In the genomic region with DNA sequence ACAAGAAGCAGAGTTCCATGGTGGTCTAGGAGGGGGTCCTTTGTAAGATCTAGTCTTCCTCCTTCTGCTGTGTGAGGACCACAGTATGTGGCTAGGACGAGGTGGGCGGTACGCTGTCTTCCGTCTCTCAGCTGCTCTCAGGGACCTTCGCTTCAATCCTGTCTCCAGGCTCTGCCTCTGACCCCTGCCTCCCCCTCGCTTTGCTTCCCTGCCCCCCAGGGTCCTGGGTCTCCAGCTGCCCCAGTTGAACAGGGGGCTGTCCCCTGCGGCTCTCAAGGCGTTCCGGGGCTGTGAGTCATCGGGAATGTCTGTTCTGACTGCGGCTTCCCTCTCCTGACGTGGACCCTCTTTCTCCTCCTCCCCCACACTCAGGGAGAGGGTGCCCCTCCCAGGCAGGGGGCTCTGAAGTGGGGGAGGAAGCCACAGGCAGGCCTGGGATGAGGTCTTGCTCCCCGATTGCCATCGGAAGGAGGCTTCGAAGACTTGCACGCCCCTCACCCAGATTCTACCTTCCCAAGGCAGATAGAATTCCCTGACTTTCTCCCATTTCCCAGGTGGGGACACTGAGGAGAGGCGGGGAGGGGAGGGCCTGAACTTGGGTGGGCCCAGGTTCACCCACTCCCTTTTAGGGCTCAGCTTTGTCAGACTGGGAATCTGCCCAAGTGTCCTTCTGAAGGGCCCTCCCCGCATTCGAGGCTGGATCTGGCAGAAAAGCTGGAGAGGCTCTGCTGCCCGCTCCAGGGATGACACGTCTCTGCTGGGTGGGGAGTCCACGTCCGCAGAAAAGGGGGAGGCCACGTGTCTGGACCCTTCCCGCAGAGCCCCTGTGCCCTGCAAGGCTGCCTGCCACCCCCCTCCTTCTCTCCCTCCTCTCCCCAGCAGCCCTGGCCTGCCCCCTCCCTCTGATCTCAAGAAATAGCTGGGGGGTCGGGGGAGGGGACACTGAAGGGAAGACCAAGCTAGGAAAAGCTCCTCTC, we compare ENCODE assay signal across 8 cellular contexts. TPM values are rescaled to one million over a fixed set of nuclear protein-coding genes. Genes with fewer than 3 reads are reported as not detected.
A peak's percentile ranks its signal among the peaks of the same experiment; 100 is the strongest.
DNase-seq lines count a peak whose midpoint lies in the region; ATAC-seq and TF ChIP-seq lines count a peak whose summit lies in the region.

No MANE protein-coding gene starts in this region.

- H3K36me3 ChIP-seq in SK-N-SH (replicated peaks in 1 of 2; ENCODE audit: control insufficient read depth in 1 of 2, insufficient read depth in 2 of 2, low read length in 1 of 2): no peaks in the 10 kb centered on the region

- no peaks in the 10 kb centered on the region for H3K27me3 ChIP-seq in SK-N-SH (ENCODE audit: insufficient read depth)
- H3K27me3 ChIP-seq in foreskin keratinocyte: peaks cover 6% of the 10 kb centered on the region

- no peaks in the 10 kb centered on the region for H4K20me1 ChIP-seq in SK-N-SH (ENCODE audit: insufficient read depth)

- ATAC-seq in foreskin keratinocyte (peak; percentile 71), GM21390 (IDR thresholded peaks at IDR 0.05; ENCODE audit: unreplicated experiment) (no peak), HG03457 (IDR thresholded peaks at IDR 0.05; ENCODE audit: unreplicated experiment) (no peak)

- H3K79me2 ChIP-seq in SK-N-SH (ENCODE audit: insufficient read depth): no peaks in the 10 kb centered on the region; the same call in 1 of the 2 replicates

- DNase-seq in Caki2 (ENCODE audit: low read depth) (peak; percentile 81), SK-N-SH (peak; percentile 75), foreskin keratinocyte (peak in 1 of 2 donors; percentile 57), posterior vena cava (ENCODE audit: low spot score) (peak; percentile 96), NCI-H524 treated with DMSO at 0.1 percent for 48 hours (lab: John Stamatoyannopoulos, UW) (no peak), NCI-H2171 treated with DMSO at 0.1 percent for 48 hours (lab: John Stamatoyannopoulos, UW) (no peak)

- TF ChIP-seq EP300 in SK-N-SH (IDR thresholded peaks at IDR 0.05; ENCODE audit: borderline replicate concordance in 1 of 2, low read depth in 1 of 2, low read length in 1 of 2): peak; percentile 74 to 98

- peak overlapping the region; percentile 93 for H3K4me2 ChIP-seq in SK-N-SH

- no peaks in the 10 kb centered on the region for H3K9me2 ChIP-seq in SK-N-SH

- in situ Hi-C loops in Caki2 (cut with HindIII; ENCODE audit: low pct_unique_long_range_greater_than_20kb, low sequenced_read_pairs): no loop called here

- H3K9me3 ChIP-seq in SK-N-SH: no peaks in the 10 kb centered on the region

- H3K4me1 ChIP-seq in SK-N-SH (ENCODE audit: control insufficient read depth in 1 of 2, insufficient read depth in 2 of 2, low read depth in 1 of 2, low read length in 1 of 2): peaks cover 60 to 62% of the 10 kb centered on the region in 2 experiments
- H3K4me1 ChIP-seq in foreskin keratinocyte: peaks cover 8% of the 10 kb centered on the region

- H3K27ac ChIP-seq in SK-N-SH (ENCODE audit: low read depth in 2 of 2, low read length in 1 of 2) (peak overlapping the region; percentile 97 to 100), foreskin keratinocyte (peak overlapping the region; percentile 44)

- peak overlapping the region; percentile 15 to 56; a peak in 3 of 4 replicates for H3K4me3 ChIP-seq in SK-N-SH (ENCODE audit: low read depth in 2 of 2, low read length in 1 of 2)

- TF ChIP-seq CTCF in SK-N-SH (IDR thresholded peaks at IDR 0.05) (no peak), foreskin keratinocyte (conservative IDR thresholded peaks at IDR 0.05) (no peak)

- CTCF ChIA-PET in SK-N-SH (lab: Yijun Ruan, JAX): interaction anchor here (0.6 to 25.6 kb wide), 7 partner anchors 9 to 1515 kb away, joined by 3 to 2150 read pairs (median 8); partner anchors contain the start of genes COL1A1, SGCA and TMEM92

- POLR2A ChIA-PET in SK-N-SH (lab: Yijun Ruan, JAX): interaction anchor here (0.7 to 1.3 kb wide), 5 partner anchors 8 to 79 kb away, joined by 3 to 6 read pairs (median 3); no protein-coding TSS in a partner anchor

- H3F3A ChIP-seq in SK-N-SH (replicated peaks; ENCODE audit: insufficient read depth): peaks cover 41% of the 10 kb centered on the region

- H3K9ac ChIP-seq in SK-N-SH: peak overlapping the region; percentile 97

- intact Hi-C loops in posterior vena cava (cut with DNase I): no loop called here

- no peak; the same call in 1 of the 2 replicates for TF ChIP-seq RAD21 in SK-N-SH (IDR thresholded peaks at IDR 0.05; ENCODE audit: low read length)

- no peak overlapping the region for H2AFZ ChIP-seq in SK-N-SH (ENCODE audit: low read depth)

- WGBS in SK-N-SH (ENCODE audit: low lambda C conversion rate): 10% methylated on average over 22 of the region's 26 CpGs

TF ChIP-seq in SK-N-SH, 30 proteins besides CTCF, POLR2A, EP300 and RAD21 (continues in another document):
- TF ChIP-seq SMC3 (IDR thresholded peaks at IDR 0.05; ENCODE audit: low read depth, low read length) (no peak; the same call in 1 of the 2 replicates), REST (IDR thresholded peaks at IDR 0.05; ENCODE audit: low read depth, low read length) (peak; percentile 82), FOSL2 (IDR thresholded peaks at IDR 0.05; ENCODE audit: borderline replicate concordance, low read depth) (peak; percentile 98), GATA2 (CRISPR knock-in tag; IDR thresholded peaks at IDR 0.05) (no peak), MEF2A (IDR thresholded peaks at IDR 0.05; ENCODE audit: borderline replicate concordance, low read depth) (no peak), NFIC (IDR thresholded peaks at IDR 0.05; ENCODE audit: borderline replicate concordance) (peak; percentile 86), MXI1 (IDR thresholded peaks at IDR 0.05; ENCODE audit: low read depth, low read length) (no peak), ELF1 (IDR thresholded peaks at IDR 0.05) (peak; percentile 66), EZH2phosphoT487 (IDR thresholded peaks at IDR 0.05; ENCODE audit: borderline replicate concordance, low read depth) (no peak), RFX5 (IDR thresholded peaks at IDR 0.05; ENCODE audit: low read length) (no peak)
- TF ChIP-seq, protein P1, sequence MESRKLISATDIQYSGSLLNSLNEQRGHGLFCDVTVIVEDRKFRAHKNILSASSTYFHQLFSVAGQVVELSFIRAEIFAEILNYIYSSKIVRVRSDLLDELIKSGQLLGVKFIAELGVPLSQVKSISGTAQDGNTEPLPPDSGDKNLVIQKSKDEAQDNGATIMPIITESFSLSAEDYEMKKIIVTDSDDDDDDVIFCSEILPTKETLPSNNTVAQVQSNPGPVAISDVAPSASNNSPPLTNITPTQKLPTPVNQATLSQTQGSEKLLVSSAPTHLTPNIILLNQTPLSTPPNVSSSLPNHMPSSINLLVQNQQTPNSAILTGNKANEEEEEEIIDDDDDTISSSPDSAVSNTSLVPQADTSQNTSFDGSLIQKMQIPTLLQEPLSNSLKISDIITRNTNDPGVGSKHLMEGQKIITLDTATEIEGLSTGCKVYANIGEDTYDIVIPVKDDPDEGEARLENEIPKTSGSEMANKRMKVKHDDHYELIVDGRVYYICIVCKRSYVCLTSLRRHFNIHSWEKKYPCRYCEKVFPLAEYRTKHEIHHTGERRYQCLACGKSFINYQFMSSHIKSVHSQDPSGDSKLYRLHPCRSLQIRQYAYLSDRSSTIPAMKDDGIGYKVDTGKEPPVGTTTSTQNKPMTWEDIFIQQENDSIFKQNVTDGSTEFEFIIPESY (IDR thresholded peaks at IDR 0.05; ENCODE audit: borderline replicate concordance, low read depth): peak; percentile 90; the same call in 1 of the 2 replicates

RNA-seq across cellular contexts. Expression of gene COL1A1, which starts 9.1 kb away (rescaled TPM):
- total RNA-seq in Caki2 (2014; rRNA removed; shearing (Covaris generic); ENCODE audit: low replicate concordance): 4.6 and 25.0 TPM in 2 replicates
- 265 and 1,461 TPM in 2 replicates for polyA plus RNA-seq in SK-N-SH (2012; rRNA removed)
- 757 and 1,045 TPM in 2 replicates for polyA plus RNA-seq in SK-N-SH (2012; cell fraction: cytosol; rRNA removed)
- polyA plus RNA-seq in SK-N-SH (2012; cell fraction: nucleus; rRNA removed): 2,732 and 4,628 TPM in 2 replicates
- 3.5 and 4.7 TPM in 2 replicates for total RNA-seq in foreskin keratinocyte
- 2.2 and 2.7 TPM in 2 replicates for polyA plus RNA-seq in foreskin keratinocyte
- total RNA-seq in posterior vena cava: 1,000 to 10,000 TPM in 1 of 2 donors, 100 to 1,000 TPM in 1; 456 to 1,821 TPM

RNA-seq across cellular contexts. Expression of gene SGCA, which starts 44.7 kb away (rescaled TPM):
- total RNA-seq in Caki2 (2014; rRNA removed; shearing (Covaris generic); ENCODE audit: low replicate concordance): not detected in 2 replicates
- polyA plus RNA-seq in SK-N-SH (2012; rRNA removed) (0.29 TPM in 1 of 2 replicates, not detected in the other), foreskin keratinocyte (not detected in 2 replicates)
- polyA plus RNA-seq in SK-N-SH (2012; cell fraction: cytosol; rRNA removed): 0.04 and 0.07 TPM in 2 replicates
- 0.11 and 0.15 TPM in 2 replicates for polyA plus RNA-seq in SK-N-SH (2012; cell fraction: nucleus; rRNA removed)
- total RNA-seq in foreskin keratinocyte (not detected in 2 replicates), posterior vena cava (10 to 100 TPM; 87.9 to 99.0 TPM)

Comparison
In these comparisons a context has a peak if more than half of its experiments do, and no peak if none do; other contexts are left out.
1. DNase-seq: peak in Caki2 (single experiment), SK-N-SH (single experiment) and posterior vena cava (single experiment); none in NCI-H524 treated with DMSO at 0.1 percent for 48 hours (single experiment) and NCI-H2171 treated with DMSO at 0.1 percent for 48 hours (single experiment).
2. RNA of gene COL1A1, which starts 9.1 kb away (total RNA-seq): 456 to 1,821 TPM in posterior vena cava; 3.5 to 4.7 TPM in foreskin keratinocyte and 4.6 to 25.0 TPM in Caki2; every median in the first group is over 10 times any median in the second.
3. RNA of gene SGCA, which starts 44.7 kb away (total RNA-seq): 87.9 to 99.0 TPM in posterior vena cava; not detected in Caki2 and not detected in foreskin keratinocyte; every median in the first group is over 10 times any median in the second.